Comparison of ENCODE assay signal across 8 cellular contexts in genomic region chrX:149286940-149287349, GRCh38.
DNase-seq lines count a peak whose midpoint lies in the region; ATAC-seq and TF ChIP-seq lines count a peak whose summit lies in the region.

No MANE protein-coding gene starts in this region.

- H3K4me2 ChIP-seq in DOHH2 (ENCODE audit: low read length) (no peak overlapping the region), SU-DHL-6 (ENCODE audit: low read depth, low read length, poor library complexity, severe bottlenecking) (no peak overlapping the region)

- H3K36me3 ChIP-seq in DOHH2 (ENCODE audit: control insufficient read depth, low read length) = no peaks in the 10 kb centered on the region
- H3K36me3 ChIP-seq in SU-DHL-6 (ENCODE audit: low read length) = no peaks in the 10 kb centered on the region
- no peaks in the 10 kb centered on the region for H3K36me3 ChIP-seq in kidney epithelial cell (ENCODE audit: control insufficient read depth, insufficient read depth, low read length)

- H3K27ac ChIP-seq in DOHH2 (ENCODE audit: low read depth, low read length) (no peak overlapping the region), SU-DHL-6 (ENCODE audit: low read depth, low read length) (no peak overlapping the region)

- no peaks in the 10 kb centered on the region for H3K27me3 ChIP-seq in DOHH2 (ENCODE audit: control insufficient read depth, low read length)
- no peaks in the 10 kb centered on the region for H3K27me3 ChIP-seq in SU-DHL-6 (ENCODE audit: low read length)
- H3K27me3 ChIP-seq in kidney epithelial cell (ENCODE audit: control insufficient read depth, insufficient read depth, low read length) = no peaks in the 10 kb centered on the region

- H3K9ac ChIP-seq in SU-DHL-6 (ENCODE audit: low read length) = no peak overlapping the region

- DNase-seq in Kasumi-1 (lab: John Stamatoyannopoulos, UW) = peak; percentile 35 to 56
- peak; percentile 56 for DNase-seq in astrocyte of the spinal cord (ENCODE audit: low read depth, low spot score)
- no peak for DNase-seq in kidney epithelial cell (ENCODE audit: low read depth)
- DNase-seq in stimulated activated CD4-positive, alpha-beta T cell treated with anti-CD3 and anti-CD28 coated beads, TNF-alpha, amount 100 ng/mL, for 4 hours (ENCODE audit: low read depth in 3 of 3) = peak in 2 of 3 experiments; percentile 1 to 7
- DNase-seq in T1000 (lab: John Stamatoyannopoulos, UW) = no peak

- TF ChIP-seq CTCF in DOHH2 (IDR thresholded peaks at IDR 0.05; ENCODE audit: low read depth, low read length, poor library complexity, severe bottlenecking) = peak; percentile 57
- TF ChIP-seq CTCF in SU-DHL-6 (IDR thresholded peaks at IDR 0.05; ENCODE audit: insufficient read depth, low read length, poor library complexity, severe bottlenecking) = peak; percentile 52
- peak; percentile 67 for TF ChIP-seq CTCF in astrocyte of the spinal cord (IDR thresholded peaks at IDR 0.05; ENCODE audit: low read depth, low read length)
- TF ChIP-seq CTCF in kidney epithelial cell (IDR thresholded peaks at IDR 0.05; ENCODE audit: insufficient read depth, low read length, poor library complexity, severe bottlenecking) = peak; percentile 76

- no peaks in the 10 kb centered on the region for H3K9me3 ChIP-seq in DOHH2 (ENCODE audit: control insufficient read depth, insufficient read depth, low read length)
- no peaks in the 10 kb centered on the region for H3K9me3 ChIP-seq in SU-DHL-6 (ENCODE audit: insufficient read depth, low read length)

- H3K4me3 ChIP-seq in DOHH2 (ENCODE audit: low read length) (no peak overlapping the region), SU-DHL-6 (ENCODE audit: insufficient read depth, low read length, poor library complexity, severe bottlenecking) (no peak overlapping the region), astrocyte of the spinal cord (ENCODE audit: low read depth, low read length) (no peak overlapping the region), kidney epithelial cell (ENCODE audit: low read depth, low read length) (no peak overlapping the region)

- H3F3A ChIP-seq in DOHH2 (ENCODE audit: control insufficient read depth, insufficient read depth) = no peaks in the 10 kb centered on the region
- no peaks in the 10 kb centered on the region for H3F3A ChIP-seq in SU-DHL-6 (ENCODE audit: insufficient read depth)

- ATAC-seq in GM21367 (IDR thresholded peaks at IDR 0.05; ENCODE audit: unreplicated experiment) = peak; percentile 64

- H4K20me1 ChIP-seq in DOHH2 (ENCODE audit: control insufficient read depth, insufficient read depth, low read depth, low read length) = no peaks in the 10 kb centered on the region
- no peaks in the 10 kb centered on the region for H4K20me1 ChIP-seq in SU-DHL-6 (ENCODE audit: low read depth, low read length)

- no peak overlapping the region for H2AFZ ChIP-seq in SU-DHL-6 (ENCODE audit: low read depth, low read length, severe bottlenecking)

- in situ Hi-C loops in astrocyte of the spinal cord (cut with HindIII; ENCODE audit: low sequenced_read_pairs) = no loop called here

- H3K79me2 ChIP-seq in DOHH2 (ENCODE audit: control insufficient read depth, low read length) (no peaks in the 10 kb centered on the region), SU-DHL-6 (ENCODE audit: insufficient read depth, low read length) (no peaks in the 10 kb centered on the region)

- peaks cover 4% of the 10 kb centered on the region; the same call in 1 of the 2 replicates for H3K4me1 ChIP-seq in DOHH2 (ENCODE audit: control insufficient read depth, low read length)

- H3K9me2 ChIP-seq in DOHH2 (replicated peaks; ENCODE audit: control insufficient read depth, low read length) (no peaks in the 10 kb centered on the region), SU-DHL-6 (replicated peaks; ENCODE audit: insufficient read depth, low read length) (no peaks in the 10 kb centered on the region)

Comparison
In these comparisons a context has a peak if more than half of its experiments do, and no peak if none do; other contexts are left out.
1. DNase-seq: peak in Kasumi-1 (2 of 2), astrocyte of the spinal cord (single experiment) and stimulated activated CD4-positive, alpha-beta T cell treated with anti-CD3 and anti-CD28 coated beads, TNF-alpha, amount 100 ng/mL, for 4 hours (2 of 3); none in kidney epithelial cell (single experiment) and T1000 (single experiment).
2. Peak in every context shown above with its lines, with median percentiles within 50 percentile points of each other: CTCF ChIP-seq.